20 cellular contexts compared by ENCODE assay signal in genomic region chr17:21292867-21293845, GRCh38.
"Had no signal": no experiment of that assay in that cellular context is flagged by ENCODE, and none has a peak within 500 bp of the region (broad histone marks: within the 10 kb centered on the region; RNA-seq: fewer than 3 reads in every experiment).

No MANE protein-coding gene starts in this region.

- H3K27me3 ChIP-seq: pancreas, sigmoid colon, upper lobe of right lung had no signal

- H3K27ac ChIP-seq: epithelial cell of prostate, pancreas, thoracic aorta, upper lobe of right lung had no signal

- H3K4me1 Mint-ChIP-seq: nephron had no signal

- H3K9me3 ChIP-seq: heart right ventricle, pancreas, sigmoid colon, spleen, thoracic aorta, upper lobe of right lung had no signal

- H3K27me3 Mint-ChIP-seq: activated CD4-positive, alpha-beta T cell treated with anti-CD3 and anti-CD28 coated beads, Interleukin-2, amount 10 ng/mL, durations not matched to agents 7 days and 5 days had no signal

- H3K36me3 ChIP-seq: pancreas, sigmoid colon had no signal

- DNase-seq: activated CD4-positive, alpha-beta T cell treated with anti-CD3 and anti-CD28 coated beads, Interleukin-2, amount 10 ng/mL, durations not matched to agents 7 days and 5 days; activated CD8-positive, alpha-beta memory T cell treated with anti-CD3 and anti-CD28 coated beads, Interleukin-2, amount 50 U/mL, for 48 hours; activated naive CD4-positive, alpha-beta T cell treated with Interleukin-2 at 50 U/mL for 16 hours; activated naive CD8-positive, alpha-beta T cell treated with anti-CD3 and anti-CD28 coated beads, Interleukin-2, amount 50 U/mL, for 24 hours; aorta; heart right ventricle; sigmoid colon; spleen; stimulated activated CD4-positive, alpha-beta T cell treated with anti-CD3 and anti-CD28 coated beads, Interleukin-2, amount 100 ng/mL, for 24 hours; SW 1271; upper lobe of right lung had no signal

- ATAC-seq: activated naive CD8-positive, alpha-beta T cell treated with anti-CD3 and anti-CD28 coated beads, Interleukin-2, amount 50 U/mL, for 24 hours; heart right ventricle; left lobe of liver; mucosa of descending colon; pancreas; upper lobe of right lung had no signal

- H3K9me3 Mint-ChIP-seq: activated naive CD8-positive, alpha-beta T cell treated with anti-CD3 and anti-CD28 coated beads, Interleukin-2, amount 50 U/mL, for 24 hours had no signal

- H3K27ac Mint-ChIP-seq: activated T-helper 1 cell treated with anti-CD3 and anti-CD28 coated beads, Interleukin-12 subunit alpha, Interleukin-12 subunit beta, Interleukin-2, Interleukin-4 antibody, amounts not matched to agents 30 ng/mL and 10 ng/mL and 1 ng/mL, durations not matched to agents 14 hours and 24 hours and 36 hours; nephron had no signal

- H3K4me3 Mint-ChIP-seq: activated CD4-positive, alpha-beta T cell treated with anti-CD3 and anti-CD28 coated beads, Interleukin-2, amount 10 ng/mL, durations not matched to agents 7 days and 5 days; activated naive CD8-positive, alpha-beta T cell treated with anti-CD3 and anti-CD28 coated beads, Interleukin-2, amount 50 U/mL, for 24 hours; activated T-helper 1 cell treated with anti-CD3 and anti-CD28 coated beads, Interleukin-12 subunit alpha, Interleukin-12 subunit beta, Interleukin-2, Interleukin-4 antibody, amounts not matched to agents 30 ng/mL and 10 ng/mL and 1 ng/mL, durations not matched to agents 14 hours and 24 hours and 36 hours; nephron had no signal

- FAIRE-seq: frontal cortex, islet of Langerhans, pancreas had no signal

- H3K4me3 ChIP-seq: heart right ventricle, mucosa of descending colon, pancreas, sigmoid colon, spleen, thoracic aorta, upper lobe of right lung had no signal
